Comparison of ENCODE assay signal across 1 cellular context in genomic region chr3:50290116-50290745, GRCh38.
TF ChIP-seq lines count a peak whose summit lies in the region.

No MANE protein-coding gene starts in this region.

TF ChIP-seq in GM12878, 131 proteins besides CTCF, POLR2A, EP300 and RAD21:
- no peak for TF ChIP-seq SREBF2 (IDR thresholded peaks at IDR 0.05; ENCODE audit: low read length)
- TF ChIP-seq SUPT20H (IDR thresholded peaks at IDR 0.05; ENCODE audit: borderline replicate concordance, control insufficient read depth, low read depth, low read length): no peak
- TF ChIP-seq SUZ12 (IDR thresholded peaks at IDR 0.05; ENCODE audit: unreplicated experiment): no peak
- no peak for TF ChIP-seq NR2F1 (conservative IDR thresholded peaks at IDR 0.05)
- TF ChIP-seq SMARCA5 (IDR thresholded peaks at IDR 0.05): no peak
- no peak for TF ChIP-seq ZNF207 (IDR thresholded peaks at IDR 0.05; ENCODE audit: borderline replicate concordance)
- no peak for TF ChIP-seq CHD2 (IDR thresholded peaks at IDR 0.05; ENCODE audit: borderline replicate concordance, low read depth, low read length)
- no peak for TF ChIP-seq PAX5 (IDR thresholded peaks at IDR 0.05; ENCODE audit: borderline replicate concordance, low read depth, low read length)
- TF ChIP-seq HCFC1 (IDR thresholded peaks at IDR 0.05; ENCODE audit: low read length): no peak
- no peak for TF ChIP-seq MTA3 (IDR thresholded peaks at IDR 0.05; ENCODE audit: borderline replicate concordance, low read length)
- no peak for TF ChIP-seq ZNF24 (IDR thresholded peaks at IDR 0.05)
